8 cellular contexts compared by ENCODE assay signal in genomic region chr1:150560986-150561829, GRCh38. TPM values are rescaled to one million over a fixed set of nuclear protein-coding genes. Genes with fewer than 3 reads are reported as not detected.
DNase-seq lines count a peak whose midpoint lies in the region; ATAC-seq and TF ChIP-seq lines count a peak whose summit lies in the region.

No MANE protein-coding gene starts in this region.

- peak; percentile 35 for ATAC-seq in GM18909 (IDR thresholded peaks at IDR 0.05; ENCODE audit: poor library complexity, unreplicated experiment)

- TF ChIP-seq CTCF in fibroblast of pulmonary artery (IDR thresholded peaks at IDR 0.05; ENCODE audit: low read length, missing control alignments) (peak; percentile 81), nephron (IDR thresholded peaks at IDR 0.05; ENCODE audit: unreplicated experiment in 3 of 3) (peak; percentile 71 to 76 (median 75))

- peak overlapping the region; percentile 100 for H3K27ac Mint-ChIP-seq in nephron

- H3K9me3 Mint-ChIP-seq in nephron: no peaks in the 10 kb centered on the region

- no peaks in the 10 kb centered on the region for H3K36me3 Mint-ChIP-seq in nephron (ENCODE audit: low read depth)

- H3K27me3 Mint-ChIP-seq in nephron (ENCODE audit: low read depth): no peaks in the 10 kb centered on the region

- DNase-seq in AG08395 (ENCODE audit: low spot score) (peak; percentile 96), KG1 (lab: John Stamatoyannopoulos, UW) (peak; percentile 85), RPMI7951 (ENCODE audit: low read depth) (peak; percentile 97), fibroblast of pulmonary artery (ENCODE audit: low read depth) (peak; percentile 99)
- DNase-seq in activated effector memory CD4-positive, alpha-beta T cell treated with anti-CD3 and anti-CD28 coated beads, Interleukin-2, amount 50 U/mL, for 16 hours: peak; percentile 93
- DNase-seq in stimulated activated naive CD4-positive, alpha-beta T cell treated with Interleukin-2 at 50 U/mL for 16 hours (lab: John Stamatoyannopoulos, UW): peak; percentile 81

- peak overlapping the region; percentile 63 for H3K4me3 ChIP-seq in fibroblast of pulmonary artery (replicated peaks; ENCODE audit: low read depth, low read length)

- H3K4me3 Mint-ChIP-seq in nephron: peak overlapping the region; percentile 86 to 88 (median 88)

- peaks cover 51% of the 10 kb centered on the region for H3K4me1 Mint-ChIP-seq in nephron

RNA-seq across cellular contexts. Expression of gene ADAMTSL4, which starts 12.0 kb away (rescaled TPM):
- total RNA-seq in RPMI7951 (2014; rRNA removed; shearing (Covaris generic)): 0.60 and 1.1 TPM in 2 replicates

RNA-seq across cellular contexts. Expression of gene MCL1, which starts 18.2 kb away (rescaled TPM):
- 119 and 124 TPM in 2 replicates for total RNA-seq in RPMI7951 (2014; rRNA removed; shearing (Covaris generic))

RNA-seq across cellular contexts. Expression of gene FALEC, which starts 45.7 kb away (rescaled TPM):
- not detected in 2 replicates for total RNA-seq in RPMI7951 (2014; rRNA removed; shearing (Covaris generic))

RNA-seq across cellular contexts. Expression of gene ECM1, which starts 53.3 kb away (rescaled TPM):
- total RNA-seq in RPMI7951 (2014; rRNA removed; shearing (Covaris generic)): 110 and 139 TPM in 2 replicates

Comparison
In these comparisons a context has a peak if more than half of its experiments do, and no peak if none do; other contexts are left out.
1. Peak in every context shown above with its lines: DNase-seq, ATAC-seq and H3K4me3 ChIP-seq.